Comparison of ENCODE assay signal across 1 cellular context in genomic region chr5:55344392-55344992, GRCh38.
A peak's percentile ranks its signal among the peaks of the same experiment; 100 is the strongest.
TF ChIP-seq lines count a peak whose summit lies in the region.

No MANE protein-coding gene starts in this region.

TF ChIP-seq in HepG2, 621 proteins besides CTCF, POLR2A, EP300 and RAD21 (continued from another document):
- no peak for TF ChIP-seq ZBTB40 (IDR thresholded peaks at IDR 0.05)
- TF ChIP-seq ZBTB40 (CRISPR knock-in tag; IDR thresholded peaks at IDR 0.05): no peak
- no peak for TF ChIP-seq ATRX (CRISPR knock-in tag; IDR thresholded peaks at IDR 0.05; ENCODE audit: borderline replicate concordance)
- peak; percentile 51 for TF ChIP-seq SMC3 (IDR thresholded peaks at IDR 0.05; ENCODE audit: low read length)
- 0 out of 2 replicates have a peak, but pooled peaks have one; percentile 38 for TF ChIP-seq CEBPB (IDR thresholded peaks at IDR 0.05; ENCODE audit: borderline replicate concordance, low read depth, low read length)
- no peak for TF ChIP-seq ZNF549 (CRISPR knock-in tag; IDR thresholded peaks at IDR 0.05)
- TF ChIP-seq, protein P1, sequence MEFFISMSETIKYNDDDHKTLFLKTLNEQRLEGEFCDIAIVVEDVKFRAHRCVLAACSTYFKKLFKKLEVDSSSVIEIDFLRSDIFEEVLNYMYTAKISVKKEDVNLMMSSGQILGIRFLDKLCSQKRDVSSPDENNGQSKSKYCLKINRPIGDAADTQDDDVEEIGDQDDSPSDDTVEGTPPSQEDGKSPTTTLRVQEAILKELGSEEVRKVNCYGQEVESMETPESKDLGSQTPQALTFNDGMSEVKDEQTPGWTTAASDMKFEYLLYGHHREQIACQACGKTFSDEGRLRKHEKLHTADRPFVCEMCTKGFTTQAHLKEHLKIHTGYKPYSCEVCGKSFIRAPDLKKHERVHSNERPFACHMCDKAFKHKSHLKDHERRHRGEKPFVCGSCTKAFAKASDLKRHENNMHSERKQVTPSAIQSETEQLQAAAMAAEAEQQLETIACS (CRISPR knock-in tag; IDR thresholded peaks at IDR 0.05): no peak
- 0 out of 2 replicates have a peak, but pooled peaks have one; percentile 18 for TF ChIP-seq GATAD2A (CRISPR knock-in tag; IDR thresholded peaks at IDR 0.05)
- no peak for TF ChIP-seq ZNF703 (CRISPR knock-in tag; IDR thresholded peaks at IDR 0.05; ENCODE audit: borderline replicate concordance)
- no peak for TF ChIP-seq PRMT3 (CRISPR knock-in tag; IDR thresholded peaks at IDR 0.05; ENCODE audit: borderline replicate concordance, low read depth)
- TF ChIP-seq ZFAT (CRISPR knock-in tag; conservative IDR thresholded peaks at IDR 0.05): no peak
- no peak for TF ChIP-seq PLRG1 (conservative IDR thresholded peaks at IDR 0.05)
- peak; percentile 35; the same call in 1 of the 2 replicates for TF ChIP-seq FOXA3 (CRISPR knock-in tag; IDR thresholded peaks at IDR 0.05)
- TF ChIP-seq STAG1 (CRISPR knock-in tag; IDR thresholded peaks at IDR 0.05): peak; percentile 46
- no peak for TF ChIP-seq ZNF761 (CRISPR knock-in tag; conservative IDR thresholded peaks at IDR 0.05)
- no peak for TF ChIP-seq ZNF607 (CRISPR knock-in tag; IDR thresholded peaks at IDR 0.05; ENCODE audit: borderline replicate concordance)
- no peak for TF ChIP-seq ZNF777 (CRISPR knock-in tag; IDR thresholded peaks at IDR 0.05)
- TF ChIP-seq STAT6 (CRISPR knock-in tag; IDR thresholded peaks at IDR 0.05; ENCODE audit: borderline replicate concordance): no peak
- TF ChIP-seq ZMYM4 (CRISPR knock-in tag; IDR thresholded peaks at IDR 0.05): no peak
